Comparison of ENCODE assay signal across 1 cellular context in the genomic region with DNA sequence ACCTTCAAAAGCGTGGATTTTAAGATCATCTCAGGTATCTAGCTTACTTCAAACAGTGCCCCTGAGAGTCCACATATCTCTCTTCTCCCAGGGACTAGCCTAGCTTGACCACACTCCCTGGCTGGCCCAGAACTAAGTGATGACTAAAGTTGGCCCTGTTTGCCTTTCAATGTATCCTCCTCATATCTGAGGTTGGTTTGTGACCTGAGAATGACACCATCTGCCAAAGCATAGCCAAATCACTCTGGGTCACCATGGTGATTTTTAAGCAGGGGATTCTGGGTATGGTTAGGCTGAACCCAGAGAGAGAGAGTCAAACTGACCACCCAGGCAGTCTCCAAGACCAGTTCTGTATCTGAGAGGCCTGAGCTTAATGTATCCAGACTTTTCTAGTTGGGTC.
TF ChIP-seq lines count a peak whose summit lies in the region.

No MANE protein-coding gene starts in this region.

TF ChIP-seq in HepG2, 621 proteins besides CTCF, POLR2A, EP300 and RAD21 (continued from another document):
- TF ChIP-seq, protein P1, sequence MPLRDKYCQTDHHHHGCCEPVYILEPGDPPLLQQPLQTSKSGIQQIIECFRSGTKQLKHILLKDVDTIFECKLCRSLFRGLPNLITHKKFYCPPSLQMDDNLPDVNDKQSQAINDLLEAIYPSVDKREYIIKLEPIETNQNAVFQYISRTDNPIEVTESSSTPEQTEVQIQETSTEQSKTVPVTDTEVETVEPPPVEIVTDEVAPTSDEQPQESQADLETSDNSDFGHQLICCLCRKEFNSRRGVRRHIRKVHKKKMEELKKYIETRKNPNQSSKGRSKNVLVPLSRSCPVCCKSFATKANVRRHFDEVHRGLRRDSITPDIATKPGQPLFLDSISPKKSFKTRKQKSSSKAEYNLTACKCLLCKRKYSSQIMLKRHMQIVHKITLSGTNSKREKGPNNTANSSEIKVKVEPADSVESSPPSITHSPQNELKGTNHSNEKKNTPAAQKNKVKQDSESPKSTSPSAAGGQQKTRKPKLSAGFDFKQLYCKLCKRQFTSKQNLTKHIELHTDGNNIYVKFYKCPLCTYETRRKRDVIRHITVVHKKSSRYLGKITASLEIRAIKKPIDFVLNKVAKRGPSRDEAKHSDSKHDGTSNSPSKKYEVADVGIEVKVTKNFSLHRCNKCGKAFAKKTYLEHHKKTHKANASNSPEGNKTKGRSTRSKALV (CRISPR knock-in tag; IDR thresholded peaks at IDR 0.05), result no peak
- TF ChIP-seq, protein P2, sequence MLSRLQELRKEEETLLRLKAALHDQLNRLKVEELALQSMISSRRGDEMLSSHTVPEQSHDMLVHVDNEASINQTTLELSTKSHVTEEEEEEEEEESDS (CRISPR knock-in tag; IDR thresholded peaks at IDR 0.05; ENCODE audit: borderline replicate concordance), result no peak
- TF ChIP-seq ZSCAN12 (CRISPR knock-in tag; IDR thresholded peaks at IDR 0.05) (no peak), ZBTB3 (CRISPR knock-in tag; IDR thresholded peaks at IDR 0.05; ENCODE audit: borderline replicate concordance, low read depth) (no peak), ZNF75D (CRISPR knock-in tag; IDR thresholded peaks at IDR 0.05; ENCODE audit: borderline replicate concordance) (no peak), CBX5 (CRISPR knock-in tag; IDR thresholded peaks at IDR 0.05; ENCODE audit: borderline replicate concordance) (no peak), PRPF4 (IDR thresholded peaks at IDR 0.05; ENCODE audit: low read depth, low read length, poor library complexity, severe bottlenecking) (no peak), ZNF136 (CRISPR knock-in tag; IDR thresholded peaks at IDR 0.05; ENCODE audit: low read depth) (no peak)
- TF ChIP-seq, protein P3, sequence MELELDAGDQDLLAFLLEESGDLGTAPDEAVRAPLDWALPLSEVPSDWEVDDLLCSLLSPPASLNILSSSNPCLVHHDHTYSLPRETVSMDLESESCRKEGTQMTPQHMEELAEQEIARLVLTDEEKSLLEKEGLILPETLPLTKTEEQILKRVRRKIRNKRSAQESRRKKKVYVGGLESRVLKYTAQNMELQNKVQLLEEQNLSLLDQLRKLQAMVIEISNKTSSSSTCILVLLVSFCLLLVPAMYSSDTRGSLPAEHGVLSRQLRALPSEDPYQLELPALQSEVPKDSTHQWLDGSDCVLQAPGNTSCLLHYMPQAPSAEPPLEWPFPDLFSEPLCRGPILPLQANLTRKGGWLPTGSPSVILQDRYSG (CRISPR knock-in tag; IDR thresholded peaks at IDR 0.05), result no peak
